8 cellular contexts compared by ENCODE assay signal in genomic region chrX:100636321-100636991, GRCh38. TPM values are rescaled to one million over a fixed set of nuclear protein-coding genes. Genes with fewer than 3 reads are reported as not detected.
DNase-seq lines count a peak whose midpoint lies in the region; ATAC-seq and TF ChIP-seq lines count a peak whose summit lies in the region.

A gene with protein sequence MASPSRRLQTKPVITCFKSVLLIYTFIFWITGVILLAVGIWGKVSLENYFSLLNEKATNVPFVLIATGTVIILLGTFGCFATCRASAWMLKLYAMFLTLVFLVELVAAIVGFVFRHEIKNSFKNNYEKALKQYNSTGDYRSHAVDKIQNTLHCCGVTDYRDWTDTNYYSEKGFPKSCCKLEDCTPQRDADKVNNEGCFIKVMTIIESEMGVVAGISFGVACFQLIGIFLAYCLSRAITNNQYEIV (minus strand): TSS chrX:100636806. CDS start chrX:100636694, 112 bp downstream.

- H2AFZ ChIP-seq in ACC112 (ENCODE audit: low read length, unreplicated experiment) (peak within 1 kb of the TSS; percentile 81), OCI-LY3 (ENCODE audit: low read depth, low read length) (no peak within 1 kb of the TSS)

- H3K27ac Mint-ChIP-seq in activated T-helper 17 cell treated with anti-CD3 and anti-CD28 coated beads, Interleukin-2, amount 50 U/mL, for 72 hours: peak within 1 kb of the TSS; percentile 74
- H3K27ac Mint-ChIP-seq in naive thymus-derived CD4-positive, alpha-beta T cell: peak within 1 kb of the TSS in 8 of 9 donors; percentile 50 to 94 (median 88)
- H3K27ac Mint-ChIP-seq in stimulated activated effector memory CD8-positive, alpha-beta T cell treated with anti-CD3 and anti-CD28 coated beads, Interleukin-12 subunit alpha, Interleukin-12 subunit beta, amount 100 ng/mL, for 72 hours: no peak within 1 kb of the TSS

- no peaks in the 10 kb centered on the region for H3K36me3 Mint-ChIP-seq in activated T-helper 17 cell treated with anti-CD3 and anti-CD28 coated beads, Interleukin-2, amount 50 U/mL, for 72 hours (ENCODE audit: low read depth)
- H3K36me3 Mint-ChIP-seq in naive thymus-derived CD4-positive, alpha-beta T cell: no peaks in the 10 kb centered on the region
- no peaks in the 10 kb centered on the region for H3K36me3 Mint-ChIP-seq in stimulated activated effector memory CD8-positive, alpha-beta T cell treated with anti-CD3 and anti-CD28 coated beads, Interleukin-12 subunit alpha, Interleukin-12 subunit beta, amount 100 ng/mL, for 72 hours

- H3K4me2 ChIP-seq in OCI-LY3 (ENCODE audit: low read length): no peak within 1 kb of the TSS

- H3K27me3 ChIP-seq in ACC112 (ENCODE audit: insufficient read depth, low read length) (no peaks in the 10 kb centered on the region), OCI-LY3 (ENCODE audit: low read depth, low read length) (peaks cover 85% of the 10 kb centered on the region)
- no peaks in the 10 kb centered on the region for H3K27me3 ChIP-seq in naive thymus-derived CD4-positive, alpha-beta T cell (ENCODE audit: control insufficient read depth in 2 of 2, insufficient read depth in 2 of 2, low read length in 2 of 2)

- H3K79me2 ChIP-seq in ACC112 (ENCODE audit: control insufficient read depth, insufficient read depth, low read length, unreplicated experiment) (no peaks in the 10 kb centered on the region), OCI-LY3 (ENCODE audit: low read length) (no peaks in the 10 kb centered on the region)

- CTCF ChIA-PET in naive thymus-derived CD4-positive, alpha-beta T cell (lab: Charles Lee): no interaction called here

- peaks cover 19% of the 10 kb centered on the region; the same call in 1 of the 2 replicates for H4K20me1 ChIP-seq in OCI-LY3 (ENCODE audit: insufficient read depth, low read length)

- no peaks in the 10 kb centered on the region for H3K9me3 Mint-ChIP-seq in activated T-helper 17 cell treated with anti-CD3 and anti-CD28 coated beads, Interleukin-2, amount 50 U/mL, for 72 hours
- H3K9me3 Mint-ChIP-seq in naive thymus-derived CD4-positive, alpha-beta T cell: peaks cover 0 to 3% (median 0%) of the 10 kb centered on the region in 11 donors
- no peaks in the 10 kb centered on the region for H3K9me3 Mint-ChIP-seq in stimulated activated effector memory CD8-positive, alpha-beta T cell treated with anti-CD3 and anti-CD28 coated beads, Interleukin-12 subunit alpha, Interleukin-12 subunit beta, amount 100 ng/mL, for 72 hours

- H3K27me3 Mint-ChIP-seq in activated T-helper 17 cell treated with anti-CD3 and anti-CD28 coated beads, Interleukin-2, amount 50 U/mL, for 72 hours: peaks cover 11% of the 10 kb centered on the region
- peaks cover 3 to 25% (median 10%) of the 10 kb centered on the region in 5 donors for H3K27me3 Mint-ChIP-seq in naive thymus-derived CD4-positive, alpha-beta T cell

- intact Hi-C loops in naive thymus-derived CD4-positive, alpha-beta T cell (cut with micrococcal nuclease): loop anchor here (1.0 to 5.0 kb wide), 4 partner anchors 124 to 756 kb away; partner anchors contain the start of genes CSTF2 (in 1 of the 2), RPL36A (in 1 of the 2) and TIMM8A (in 1 of the 2)

- H3K4me1 Mint-ChIP-seq in activated T-helper 17 cell treated with anti-CD3 and anti-CD28 coated beads, Interleukin-2, amount 50 U/mL, for 72 hours: peaks cover 4% of the 10 kb centered on the region
- peaks cover 0 to 21% (median 15%) of the 10 kb centered on the region in 7 donors for H3K4me1 Mint-ChIP-seq in naive thymus-derived CD4-positive, alpha-beta T cell
- H3K4me1 Mint-ChIP-seq in stimulated activated effector memory CD8-positive, alpha-beta T cell treated with anti-CD3 and anti-CD28 coated beads, Interleukin-12 subunit alpha, Interleukin-12 subunit beta, amount 100 ng/mL, for 72 hours: peaks cover 5% of the 10 kb centered on the region

- H3K27ac ChIP-seq in ACC112 (ENCODE audit: low read depth, low read length) (0 out of 2 replicates have a peak within 1 kb of the TSS, but pooled peaks have one; percentile 7), OCI-LY3 (ENCODE audit: low read length) (no peak within 1 kb of the TSS)
- H3K27ac ChIP-seq in naive thymus-derived CD4-positive, alpha-beta T cell (ENCODE audit: low read depth, low read length): peak within 1 kb of the TSS; percentile 63

- peak within 1 kb of the TSS; percentile 81 for H3K4me3 Mint-ChIP-seq in activated T-helper 17 cell treated with anti-CD3 and anti-CD28 coated beads, Interleukin-2, amount 50 U/mL, for 72 hours
- H3K4me3 Mint-ChIP-seq in naive thymus-derived CD4-positive, alpha-beta T cell: peak within 1 kb of the TSS; percentile 80 to 99 (median 92)
- H3K4me3 Mint-ChIP-seq in stimulated activated effector memory CD8-positive, alpha-beta T cell treated with anti-CD3 and anti-CD28 coated beads, Interleukin-12 subunit alpha, Interleukin-12 subunit beta, amount 100 ng/mL, for 72 hours: peak within 1 kb of the TSS; percentile 77

- no peaks in the 10 kb centered on the region for H3K9me3 ChIP-seq in OCI-LY3 (ENCODE audit: insufficient read depth, low read length)
- no peaks in the 10 kb centered on the region for H3K9me3 ChIP-seq in naive thymus-derived CD4-positive, alpha-beta T cell (ENCODE audit: control insufficient read depth in 2 of 3, low read length in 3 of 3)

- POLR2A ChIA-PET in naive thymus-derived CD4-positive, alpha-beta T cell (lab: Charles Lee): interaction anchor here (0.5 to 0.6 kb wide), 2 partner anchors 10 to 47 kb away, joined by 3 to 4 read pairs; no protein-coding TSS in a partner anchor

- peak within 1 kb of the TSS; percentile 90 for H3K4me3 ChIP-seq in ACC112 (ENCODE audit: low read depth, low read length)
- no peak within 1 kb of the TSS for H3K4me3 ChIP-seq in OCI-LY3 (ENCODE audit: low read length)
- H3K4me3 ChIP-seq in fibroblast of the aortic adventitia (ENCODE audit: low read depth, low read length): peak within 1 kb of the TSS; percentile 72
- peak within 1 kb of the TSS; percentile 50 for H3K4me3 ChIP-seq in naive thymus-derived CD4-positive, alpha-beta T cell (ENCODE audit: low read length)

- TF ChIP-seq CTCF in OCI-LY3 (IDR thresholded peaks at IDR 0.05; ENCODE audit: low read depth, low read length) (peak; percentile 38), fibroblast of the aortic adventitia (IDR thresholded peaks at IDR 0.05; ENCODE audit: insufficient read depth, low read length) (peak; percentile 57)

- H3K4me1 ChIP-seq in ACC112 (ENCODE audit: control insufficient read depth, insufficient read depth, low read length, unreplicated experiment) (peaks cover 4% of the 10 kb centered on the region), OCI-LY3 (ENCODE audit: low read length) (no peaks in the 10 kb centered on the region)
- no peaks in the 10 kb centered on the region for H3K4me1 ChIP-seq in naive thymus-derived CD4-positive, alpha-beta T cell (ENCODE audit: control insufficient read depth in 2 of 2, insufficient read depth in 2 of 2, low read length in 2 of 2)

- H3K36me3 ChIP-seq in ACC112 (ENCODE audit: insufficient read depth, low read length) (0 out of 2 replicates have a peak, but pooled peaks cover 4% of the 10 kb centered on the region), OCI-LY3 (replicated peaks; ENCODE audit: low read depth, low read length) (no peaks in the 10 kb centered on the region)
- H3K36me3 ChIP-seq in naive thymus-derived CD4-positive, alpha-beta T cell (ENCODE audit: control insufficient read depth in 2 of 3, insufficient read depth in 3 of 3, low read length in 3 of 3): no peaks in the 10 kb centered on the region

- DNase-seq in fibroblast of the aortic adventitia (ENCODE audit: low read depth): peak; percentile 88
- DNase-seq in naive thymus-derived CD4-positive, alpha-beta T cell: peak; percentile 35 to 81 (median 68)
- DNase-seq in stimulated activated effector memory CD8-positive, alpha-beta T cell treated with anti-CD3 and anti-CD28 coated beads, Interleukin-12 subunit alpha, Interleukin-12 subunit beta, amount 100 ng/mL, for 72 hours (ENCODE audit: low spot score in 2 of 2): peak; percentile 13 to 59

- no peak within 1 kb of the TSS for H3K9ac ChIP-seq in OCI-LY3 (ENCODE audit: low read length)

- ATAC-seq in GM18907 (IDR thresholded peaks at IDR 0.05; ENCODE audit: unreplicated experiment) (peak; percentile 98), HG03457 (IDR thresholded peaks at IDR 0.05; ENCODE audit: unreplicated experiment) (peak; percentile 100)
- ATAC-seq in activated T-helper 17 cell treated with anti-CD3 and anti-CD28 coated beads, Interleukin-2, amount 50 U/mL, for 72 hours (replicated peaks): peak; percentile 100
- ATAC-seq in naive thymus-derived CD4-positive, alpha-beta T cell: peak; percentile 99
- peak; percentile 95 for ATAC-seq in stimulated activated effector memory CD8-positive, alpha-beta T cell treated with anti-CD3 and anti-CD28 coated beads, Interleukin-12 subunit alpha, Interleukin-12 subunit beta, amount 100 ng/mL, for 72 hours

RNA-seq across cellular contexts. Expression of the gene that starts here (rescaled TPM):
- total RNA-seq in activated T-helper 17 cell treated with anti-CD3 and anti-CD28 coated beads, Interleukin-2, amount 50 U/mL, for 72 hours: not detected
- total RNA-seq in fibroblast of the aortic adventitia (ENCODE audit: low replicate concordance): 32.5 and 46.6 TPM in 2 replicates
- 1 to 10 TPM in 4 of 5 experiments, not detected in 1; 1.0 to 2.3 (median 1.9) TPM for total RNA-seq in naive thymus-derived CD4-positive, alpha-beta T cell
- 1 to 10 TPM; 4.1 to 7.7 TPM for polyA plus RNA-seq in naive thymus-derived CD4-positive, alpha-beta T cell

Comparison
In these comparisons a context has a peak if more than half of its experiments do, and no peak if none do; other contexts are left out.
1. RNA of the gene that starts here (total RNA-seq): 32.5 to 46.6 TPM in fibroblast of the aortic adventitia; 1.0 to 2.3 TPM in naive thymus-derived CD4-positive, alpha-beta T cell and not detected in activated T-helper 17 cell treated with anti-CD3 and anti-CD28 coated beads, Interleukin-2, amount 50 U/mL, for 72 hours; every median in the first group is over 10 times any median in the second.
2. Peak in ATAC-seq in activated T-helper 17 cell treated with anti-CD3 and anti-CD28 coated beads, Interleukin-2, amount 50 U/mL, for 72 hours; RNA of the gene not detected or under 1 TPM.
3. DNase-seq: peak in every context shown above with its lines; median percentile 88 in fibroblast of the aortic adventitia; 68 in naive thymus-derived CD4-positive, alpha-beta T cell; 36 in stimulated activated effector memory CD8-positive, alpha-beta T cell treated with anti-CD3 and anti-CD28 coated beads, Interleukin-12 subunit alpha, Interleukin-12 subunit beta, amount 100 ng/mL, for 72 hours.
4. Peak in every context shown above with its lines, with median percentiles within 50 percentile points of each other: ATAC-seq and H3K4me3 Mint-ChIP-seq.